7 cellular contexts compared by ENCODE assay signal in genomic region chr9:38500176-38500575, GRCh38.
DNase-seq lines count a peak whose midpoint lies in the region; ATAC-seq and TF ChIP-seq lines count a peak whose summit lies in the region.
"Not testable (repeated sequence)": the region's sequence is repeated elsewhere in the genome, so short reads cannot be mapped to it uniquely, and the experiment has no call there.

No MANE protein-coding gene starts in this region.

- H3K4me1 ChIP-seq in GM23338 (ENCODE audit: insufficient read depth); prostate gland (replicated peaks): not testable (repeated sequence)
- H3K4me1 ChIP-seq in mammary epithelial cell (ENCODE audit: insufficient read depth, low read length), result peaks cover 23% of the 10 kb centered on the region

- TF ChIP-seq CTCF in GM23338 (conservative IDR thresholded peaks at IDR 0.05; ENCODE audit: low read depth in 2 of 2); NB4 (IDR thresholded peaks at IDR 0.05; ENCODE audit: low read depth, low read length); mammary epithelial cell (conservative IDR thresholded peaks at IDR 0.05 in 1 of 2, IDR thresholded peaks at IDR 0.05 in 1 of 2; ENCODE audit: extremely low read depth in 1 of 2, insufficient read depth in 1 of 2, low read depth in 1 of 2, low read length in 2 of 2); prostate gland (IDR thresholded peaks at IDR 0.05): not testable (repeated sequence)

- in situ Hi-C loops in mammary epithelial cell (cut with MboI; ENCODE audit: low sequenced_read_pairs in 2 of 2), result not testable (repeated sequence)

- H3K27me3 Mint-ChIP-seq in GM23338 (ENCODE audit: insufficient read depth, low read depth, poor library complexity), result not testable (repeated sequence)

- H3K9me3 ChIP-seq in mammary epithelial cell (replicated peaks; ENCODE audit: insufficient read depth, low read length); prostate gland: not testable (repeated sequence)

- CTCF ChIA-PET in mammary epithelial cell (lab: Charles Lee; ENCODE audit: low non-redundant PET), result not testable (repeated sequence)

- not testable (repeated sequence) for BruUV-seq in mammary epithelial cell (replicated peaks; lab: Mats Ljungman, UMichigan)

- not testable (repeated sequence) for H3K27ac ChIP-seq in GM23338 (ENCODE audit: low read depth); mammary epithelial cell (ENCODE audit: insufficient read depth, low read depth, low read length); prostate gland

- H3F3A ChIP-seq in GM23338 (replicated peaks; ENCODE audit: low read depth), result not testable (repeated sequence)

- dilution Hi-C loops in mammary epithelial cell (cut with HindIII; ENCODE audit: low sequenced_read_pairs), result not testable (repeated sequence)

- not testable (repeated sequence) for H3K79me2 ChIP-seq in GM23338 (replicated peaks; ENCODE audit: insufficient read depth); mammary epithelial cell (ENCODE audit: insufficient read depth, low read length)

- ATAC-seq in GM23338, result not testable (repeated sequence)

- H4K20me1 ChIP-seq in GM23338 (replicated peaks; ENCODE audit: insufficient read depth); mammary epithelial cell (ENCODE audit: insufficient read depth, low read length): not testable (repeated sequence)

- H3K4me3 Mint-ChIP-seq in GM23338, result not testable (repeated sequence)

- H3K36me3 ChIP-seq in GM23338 (ENCODE audit: insufficient read depth); mammary epithelial cell (ENCODE audit: insufficient read depth, low read length); prostate gland: not testable (repeated sequence)

- not testable (repeated sequence) for H3K9me3 Mint-ChIP-seq in GM23338

- H3K27ac Mint-ChIP-seq in GM23338, result not testable (repeated sequence)

- not testable (repeated sequence) for H3K9me2 ChIP-seq in GM23338 (ENCODE audit: insufficient read depth)

- 0 out of 2 replicates have a peak overlapping the region, but pooled peaks have one; percentile 28 for H2AFZ ChIP-seq in GM23338
- H2AFZ ChIP-seq in mammary epithelial cell (ENCODE audit: low read depth, low read length), result peak overlapping the region; percentile 70

- not testable (repeated sequence) for TF ChIP-seq POLR2A in NB4 (IDR thresholded peaks at IDR 0.05; ENCODE audit: extremely low read depth, insufficient read length); prostate gland (IDR thresholded peaks at IDR 0.05)

- intact Hi-C loops in mammary epithelial cell (cut with micrococcal nuclease); prostate gland (cut with DNase I): not testable (repeated sequence)

- 0% methylated on average over 2 of the region's 4 CpGs for WGBS in mammary epithelial cell (ENCODE audit: low coverage, missing lambda C conversion rate)
- WGBS in prostate gland, result 40% methylated on average over 4 of the region's 4 CpGs

- not testable (repeated sequence) for H3K4me1 Mint-ChIP-seq in GM23338

- DNase-seq in GM23338 (ENCODE audit: low spot score), result not testable (repeated sequence)
- peak; percentile 22 for DNase-seq in NB4 (ENCODE audit: low read depth)
- DNase-seq in SK-N-DZ (ENCODE audit: low spot score), result peak; percentile 38
- DNase-seq in mammary epithelial cell, result peak; percentile 95
- peak; percentile 65 for DNase-seq in glomerular visceral epithelial cell (ENCODE audit: extremely low spot score)
- DNase-seq in left kidney (ENCODE audit: low read depth, low spot score), result peak; percentile 93
- peak; percentile 44 for DNase-seq in prostate gland (ENCODE audit: low spot score)

- H3K36me3 Mint-ChIP-seq in GM23338 (ENCODE audit: low read depth), result not testable (repeated sequence)

- H3K27me3 ChIP-seq in GM23338 (ENCODE audit: insufficient read depth); mammary epithelial cell (ENCODE audit: insufficient read depth, low read length); prostate gland (replicated peaks; ENCODE audit: insufficient read depth): not testable (repeated sequence)

- H3K4me3 ChIP-seq in GM23338; NB4 (ENCODE audit: low read depth, low read length); mammary epithelial cell (replicated peaks in 1 of 3; ENCODE audit: insufficient read depth in 1 of 3, low read depth in 2 of 3, low read length in 3 of 3); prostate gland: not testable (repeated sequence)

- H3K9ac ChIP-seq in mammary epithelial cell (ENCODE audit: insufficient read depth, low read length), result not testable (repeated sequence)

- not testable (repeated sequence) for H3K4me2 ChIP-seq in GM23338
- peak overlapping the region; percentile 65 for H3K4me2 ChIP-seq in mammary epithelial cell (ENCODE audit: insufficient read depth, low read depth, low read length)
